ENCODE assay signal across 9 cellular contexts in genomic region chr22:38724926-38725571, GRCh38. TPM values are rescaled to one million over a fixed set of nuclear protein-coding genes. Genes with fewer than 3 reads are reported as not detected.
DNase-seq lines count a peak whose midpoint lies in the region; ATAC-seq and TF ChIP-seq lines count a peak whose summit lies in the region.
"Had no signal": no experiment of that assay in that cellular context is flagged by ENCODE, and none has a peak within 500 bp of the region (broad histone marks: within the 10 kb centered on the region; RNA-seq: fewer than 3 reads in every experiment).

No MANE protein-coding gene starts in this region.

- H3K4me1 ChIP-seq in Caco-2, result no peaks in the 10 kb centered on the region
- H3K4me1 ChIP-seq in esophagus squamous epithelium, result no peaks in the 10 kb centered on the region
- no peaks in the 10 kb centered on the region for H3K4me1 ChIP-seq in psoas muscle

- H3K27me3 ChIP-seq in Caco-2 (replicated peaks; ENCODE audit: control insufficient read depth, insufficient read depth, low read length) (no peaks in the 10 kb centered on the region), esophagus squamous epithelium (no peaks in the 10 kb centered on the region), psoas muscle (ENCODE audit: insufficient read depth in 3 of 3, low read length in 2 of 3) (no peaks in the 10 kb centered on the region)

- no TSS peak for BruUV-seq in Caco-2 (replicated peaks; lab: Mats Ljungman, UMichigan)

- no peak overlapping the region for H3K27ac Mint-ChIP-seq in Caco-2 (ENCODE audit: unreplicated experiment)
- H3K27ac Mint-ChIP-seq in T-helper 2 cell treated with Interferon-gamma antibody and Interleukin-4, amounts not matched to agents 5 μg/mL and 100 μg/mL, for 36 hours, result peak overlapping the region; percentile 11

- ATAC-seq in psoas muscle (peak in 3 of 4 donors; percentile 30 to 66 (median 38)), HG03196 (IDR thresholded peaks at IDR 0.05; ENCODE audit: unreplicated experiment) (no peak), GM19351 (IDR thresholded peaks at IDR 0.05; ENCODE audit: unreplicated experiment) (no peak), HG02870 (IDR thresholded peaks at IDR 0.05; ENCODE audit: unreplicated experiment) (no peak)

- WGBS in esophagus squamous epithelium, 2 donors, result 71 to 76% methylated on average over 3 of the region's 3 CpGs
- 52 to 74% (median 59%) methylated on average over 3 of the region's 3 CpGs for WGBS in psoas muscle, 3 donors

- TF ChIP-seq CTCF in Caco-2 (IDR thresholded peaks at IDR 0.05; ENCODE audit: insufficient read depth in 1 of 2, low read depth in 1 of 2, low read length in 1 of 2, severe bottlenecking in 1 of 2, unreplicated experiment in 1 of 2) (peak; percentile 44 to 49), esophagus squamous epithelium (IDR thresholded peaks at IDR 0.05) (peak in 5 of 6 experiments; percentile 10 to 54 (median 31)), psoas muscle (IDR thresholded peaks at IDR 0.05) (peak; percentile 31)

- no peak for TF ChIP-seq POLR2A in esophagus squamous epithelium (IDR thresholded peaks at IDR 0.05)

- intact Hi-C loops in Caco-2 (cut with micrococcal nuclease; ENCODE audit: unreplicated experiment), result no loop called here
- intact Hi-C loops in esophagus squamous epithelium (cut with DNase I), result no loop called here
- intact Hi-C loops in psoas muscle (cut with DNase I), result no loop called here

- peak in 1 of 2 experiments; percentile 36 for DNase-seq in Caco-2
- DNase-seq in HEK293T (ENCODE audit: extremely low spot score), result peak; percentile 70
- DNase-seq in T-helper 2 cell treated with Interferon-gamma antibody and Interleukin-4, amounts not matched to agents 5 μg/mL and 100 μg/mL, for 36 hours (ENCODE audit: low spot score), result no peak
- no peak for DNase-seq in esophagus squamous epithelium (lab: John Stamatoyannopoulos, UW)
- peak in 1 of 2 donors; percentile 23 for DNase-seq in psoas muscle

- no peaks in the 10 kb centered on the region for H3K9me3 Mint-ChIP-seq in Caco-2 (ENCODE audit: unreplicated experiment)
- H3K9me3 Mint-ChIP-seq in T-helper 2 cell treated with Interferon-gamma antibody and Interleukin-4, amounts not matched to agents 5 μg/mL and 100 μg/mL, for 36 hours, result no peaks in the 10 kb centered on the region

- H3K27me3 Mint-ChIP-seq in Caco-2 (ENCODE audit: insufficient read depth, unreplicated experiment), result no peaks in the 10 kb centered on the region
- H3K27me3 Mint-ChIP-seq in T-helper 2 cell treated with Interferon-gamma antibody and Interleukin-4, amounts not matched to agents 5 μg/mL and 100 μg/mL, for 36 hours (ENCODE audit: low read depth), result no peaks in the 10 kb centered on the region

- H3K36me3 ChIP-seq in Caco-2 (ENCODE audit: control insufficient read depth, insufficient read depth, low read length) (peaks cover 11% of the 10 kb centered on the region), esophagus squamous epithelium (peaks cover 44 to 100% (median 62%) of the 10 kb centered on the region in 3 donors), psoas muscle (ENCODE audit: insufficient read depth in 1 of 2, low read depth in 1 of 2) (peaks cover 8 to 100% of the 10 kb centered on the region in 2 donors)

- no peak overlapping the region for H3K4me3 Mint-ChIP-seq in Caco-2 (ENCODE audit: unreplicated experiment)
- H3K4me3 Mint-ChIP-seq in T-helper 2 cell treated with Interferon-gamma antibody and Interleukin-4, amounts not matched to agents 5 μg/mL and 100 μg/mL, for 36 hours, result no peak overlapping the region

- H3K4me3 ChIP-seq in Caco-2 (ENCODE audit: low read depth, low read length), result no peak overlapping the region
- no peak overlapping the region for H3K4me3 ChIP-seq in esophagus squamous epithelium
- H3K4me3 ChIP-seq in psoas muscle, result no peak overlapping the region
- H3K4me3 ChIP-seq: SK-N-MC had no signal

- H3K4me1 Mint-ChIP-seq in Caco-2 (ENCODE audit: low read depth, unreplicated experiment), result no peaks in the 10 kb centered on the region
- peaks cover 2% of the 10 kb centered on the region for H3K4me1 Mint-ChIP-seq in T-helper 2 cell treated with Interferon-gamma antibody and Interleukin-4, amounts not matched to agents 5 μg/mL and 100 μg/mL, for 36 hours (ENCODE audit: low read depth)

- no peaks in the 10 kb centered on the region for H3K9me3 ChIP-seq in Caco-2
- H3K9me3 ChIP-seq in esophagus squamous epithelium, result no peaks in the 10 kb centered on the region
- no peaks in the 10 kb centered on the region for H3K9me3 ChIP-seq in psoas muscle

- CTCF ChIA-PET in Caco-2 (lab: Charles Lee), result interaction anchor here (1.0 to 2.0 kb wide), 6 partner anchors 9 to 43 kb away, joined by 4 to 10 read pairs (median 7); partner anchors contain the start of genes GTPBP1 and TOMM22
- CTCF ChIA-PET in HEK293T (lab: Yijun Ruan, JAX), result interaction anchor here (0.9 to 1.5 kb wide), 3 partner anchors 10 to 16 kb away, joined by 3 to 6 read pairs (median 4); no protein-coding TSS in a partner anchor

- POLR2A ChIA-PET in Caco-2 (lab: Charles Lee), result interaction anchor here (1.4 kb wide), 1 partner anchor 44 kb away, joined by 4 read pairs; the partner anchor contains the start of gene TOMM22
- POLR2A ChIA-PET in HEK293T (lab: Yijun Ruan, JAX), result interaction anchor here (0.7 to 1.1 kb wide), 2 partner anchors 20 to 25 kb away, joined by 3 read pairs; partner anchors contain the start of gene GTPBP1

- H3K27ac ChIP-seq in esophagus squamous epithelium (no peak overlapping the region), psoas muscle (no peak overlapping the region)
- H3K27ac ChIP-seq: SK-N-MC had no signal

- H3K36me3 Mint-ChIP-seq in Caco-2 (ENCODE audit: insufficient read depth, unreplicated experiment), result peaks cover 38% of the 10 kb centered on the region
- peaks cover 66% of the 10 kb centered on the region for H3K36me3 Mint-ChIP-seq in T-helper 2 cell treated with Interferon-gamma antibody and Interleukin-4, amounts not matched to agents 5 μg/mL and 100 μg/mL, for 36 hours (ENCODE audit: low read depth)

TF ChIP-seq in HEK293T, 16 proteins besides CTCF, POLR2A, EP300 and RAD21:
- TF ChIP-seq HDGF (IDR thresholded peaks at IDR 0.05; ENCODE audit: borderline replicate concordance) (no peak), FOXK2 (IDR thresholded peaks at IDR 0.05) (peak; percentile 66; the same call in 1 of the 2 replicates), TARDBP (IDR thresholded peaks at IDR 0.05) (no peak)

RNA-seq across cellular contexts. Expression of gene GTPBP1, which starts 19.3 kb away (rescaled TPM):
- total RNA-seq in Caco-2 (2022), result 47.2 and 48.0 TPM in 2 replicates
- total RNA-seq in esophagus squamous epithelium, result 10 to 100 TPM; 15.3 to 37.4 (median 32.0) TPM
- total RNA-seq in psoas muscle, result 10 to 100 TPM; 19.3 to 46.1 (median 41.1) TPM
- polyA plus RNA-seq in psoas muscle, result 10 to 100 TPM; 16.4 to 24.3 (median 17.4) TPM

RNA-seq across cellular contexts. Expression of gene JOSD1, which starts 24.3 kb away (rescaled TPM):
- total RNA-seq in Caco-2 (2022) (50.3 and 55.3 TPM in 2 replicates), esophagus squamous epithelium (10 to 100 TPM; 27.8 to 48.8 (median 33.1) TPM), psoas muscle (10 to 100 TPM; 16.7 to 27.6 (median 24.4) TPM)
- polyA plus RNA-seq in psoas muscle, result 10 to 100 TPM; 14.3 to 58.5 (median 37.5) TPM

RNA-seq across cellular contexts. Expression of gene SUN2, which starts 30.7 kb away (rescaled TPM):
- total RNA-seq in Caco-2 (2022) (61.9 and 67.8 TPM in 2 replicates), esophagus squamous epithelium (100 to 1,000 TPM in 3 of 4 donors, 10 to 100 TPM in 1; 94.2 to 307 (median 191) TPM), psoas muscle (100 to 1,000 TPM in 3 of 4 donors, 10 to 100 TPM in 1; 57.6 to 152 (median 106) TPM)
- 100 to 1,000 TPM in 1 of 3 donors, 10 to 100 TPM in 2; 64.9 to 142 (median 93.6) TPM for polyA plus RNA-seq in psoas muscle

RNA-seq across cellular contexts. Expression of gene TOMM22, which starts 43.3 kb away (rescaled TPM):
- total RNA-seq in Caco-2 (2022), result 113 and 114 TPM in 2 replicates
- total RNA-seq in esophagus squamous epithelium, result 10 to 100 TPM; 23.4 to 73.7 (median 57.2) TPM
- 10 to 100 TPM; 56.9 to 80.7 (median 64.5) TPM for total RNA-seq in psoas muscle
- polyA plus RNA-seq in psoas muscle, result 100 to 1,000 TPM in 1 of 3 donors, 10 to 100 TPM in 2; 39.5 to 125 (median 74.7) TPM

Comparison
In these comparisons a context has a peak if more than half of its experiments do, and no peak if none do; other contexts are left out.
1. ATAC-seq: peak in psoas muscle (3 of 4); none in HG03196 (single experiment), GM19351 (single experiment) and HG02870 (single experiment).
2. Peak in every context shown above with its lines, with median percentiles within 50 percentile points of each other: CTCF ChIP-seq.